26 cellular contexts compared by ENCODE assay signal in the genomic region with DNA sequence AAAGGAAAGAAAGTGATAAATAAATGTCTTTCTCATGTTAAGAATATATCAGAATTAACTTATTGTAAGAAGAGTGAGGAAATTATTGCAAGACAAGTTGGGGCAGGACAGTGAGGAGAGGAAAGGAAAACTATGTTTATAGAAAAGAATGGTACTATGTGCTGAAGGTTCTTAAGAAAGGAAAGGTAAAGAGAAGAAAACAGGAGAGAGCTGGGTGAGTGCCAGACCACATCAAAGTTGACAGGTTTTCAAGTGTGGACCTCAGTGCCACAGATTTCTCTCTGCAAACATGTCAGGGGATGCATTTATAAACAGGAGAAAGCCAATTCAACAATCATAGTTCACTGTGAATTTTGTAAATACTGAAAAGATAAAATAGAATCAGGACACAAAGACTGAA.
DNase-seq lines count a peak whose midpoint lies in the region; ATAC-seq and TF ChIP-seq lines count a peak whose summit lies in the region.
"Had no signal": no experiment of that assay in that cellular context is flagged by ENCODE, and none has a peak within 500 bp of the region (broad histone marks: within the 10 kb centered on the region; RNA-seq: fewer than 3 reads in every experiment).

No MANE protein-coding gene starts in this region.

- no peak overlapping the region for H2AFZ ChIP-seq in PC-3 (ENCODE audit: low read length)

- H3K79me2 ChIP-seq in PC-3 (ENCODE audit: low read length): no peaks in the 10 kb centered on the region

- peaks cover 25% of the 10 kb centered on the region for H3K4me1 ChIP-seq in PC-3 (ENCODE audit: insufficient read depth, low read length)
- no peaks in the 10 kb centered on the region for H3K4me1 ChIP-seq in testis
- H3K4me1 ChIP-seq in gastrocnemius medialis: no peaks in the 10 kb centered on the region

- in situ Hi-C loops in gastrocnemius medialis (cut with MboI; ENCODE audit: low sequenced_read_pairs in 4 of 4): no loop called here

- no peaks in the 10 kb centered on the region for H3K9me3 ChIP-seq in PC-3 (ENCODE audit: low read length)
- H3K9me3 ChIP-seq in testis: no peaks in the 10 kb centered on the region
- no peaks in the 10 kb centered on the region for H3K9me3 ChIP-seq in gastrocnemius medialis
- H3K9me3 ChIP-seq: BE2C had no signal

- no peak for ATAC-seq in PC-3
- ATAC-seq in gastrocnemius medialis: no peak
- ATAC-seq: HCT116 had no signal

- no peak overlapping the region for H3K9ac ChIP-seq in PC-3 (ENCODE audit: low read length)

- CTCF ChIA-PET in PC-3 (lab: Charles Lee): no interaction called here

- POLR2A ChIA-PET in PC-3 (lab: Charles Lee; ENCODE audit: unreplicated experiment): no interaction called here

- intact Hi-C loops in PC-3 (cut with micrococcal nuclease) (no loop called here), testis (cut with DNase I; ENCODE audit: low total_unique reads) (no loop called here), gastrocnemius medialis (cut with DNase I; ENCODE audit: low total_unique reads) (no loop called here)

- H3K27ac ChIP-seq in PC-3 (ENCODE audit: low read length): no peak overlapping the region
- no peak overlapping the region for H3K27ac ChIP-seq in testis
- H3K27ac ChIP-seq in gastrocnemius medialis: no peak overlapping the region
- H3K27ac ChIP-seq: 22Rv1, HL-60, RWPE1, SK-N-MC had no signal

- DNase-seq in NCI-H1105 treated with DMSO at 0.1 percent for 48 hours (lab: John Stamatoyannopoulos, UW) (peak; percentile 2), NCI-H1105 (lab: John Stamatoyannopoulos, UW) (no peak), PC-3 (peak; percentile 51), epithelial cell of esophagus (ENCODE audit: low read depth) (peak; percentile 59), testis (no peak), RKO (ENCODE audit: low spot score) (no peak), NAMALWA (ENCODE audit: low spot score) (no peak), gastrocnemius medialis (no peak)
- DNase-seq: BE2C; CD8-positive, alpha-beta memory T cell; DMS 273 treated with DMSO at 0.1 percent for 48 hours; Karpas-422; MV-4-11; NCI-H1417; NCI-H1694; NCI-H2029 treated with DMSO at 0.1 percent for 48 hours; NCI-H2171; NCI-H345; NCI-H524 treated with DMSO at 0.1 percent for 48 hours; NCI-H82; SHP77 treated with DMSO at 0.1 percent for 48 hours had no signal

- H4K20me1 ChIP-seq in PC-3 (ENCODE audit: low read length): no peaks in the 10 kb centered on the region

- H3K9me2 ChIP-seq in PC-3 (replicated peaks; ENCODE audit: low read length): no peaks in the 10 kb centered on the region

- no peaks in the 10 kb centered on the region for H3F3A ChIP-seq in PC-3 (ENCODE audit: low read length, unreplicated experiment)

- no TSS peak for BruUV-seq in PC-3 (replicated peaks; lab: Mats Ljungman, UMichigan)

- H3K4me3 ChIP-seq in PC-3 (ENCODE audit: low read length) (no peak overlapping the region), epithelial cell of esophagus (ENCODE audit: low read length) (no peak overlapping the region), testis (no peak overlapping the region), gastrocnemius medialis (no peak overlapping the region)
- H3K4me3 ChIP-seq: SK-N-MC had no signal

- TF ChIP-seq CTCF in PC-3 (conservative IDR thresholded peaks at IDR 0.05; ENCODE audit: low read depth, low read length): no peak
- TF ChIP-seq CTCF in epithelial cell of esophagus (IDR thresholded peaks at IDR 0.05; ENCODE audit: insufficient read depth, low read depth, low read length, missing control alignments): no peak
- TF ChIP-seq CTCF in testis (IDR thresholded peaks at IDR 0.05): no peak
- TF ChIP-seq CTCF in gastrocnemius medialis (IDR thresholded peaks at IDR 0.05 in 4 of 5, conservative IDR thresholded peaks at IDR 0.05 in 1 of 5): no peak

- TF ChIP-seq POLR2A in testis (IDR thresholded peaks at IDR 0.05): no peak
- TF ChIP-seq POLR2A in gastrocnemius medialis (IDR thresholded peaks at IDR 0.05): no peak

- H3K36me3 ChIP-seq in PC-3 (ENCODE audit: low read depth, low read length) (no peaks in the 10 kb centered on the region), testis (ENCODE audit: low read depth, missing control alignments) (no peaks in the 10 kb centered on the region), gastrocnemius medialis (no peaks in the 10 kb centered on the region)
- H3K36me3 ChIP-seq: BE2C had no signal

- H3K4me2 ChIP-seq in PC-3 (ENCODE audit: low read length): no peak overlapping the region

- no peaks in the 10 kb centered on the region for H3K27me3 ChIP-seq in PC-3 (ENCODE audit: low read length)
- no peaks in the 10 kb centered on the region for H3K27me3 ChIP-seq in testis
- H3K27me3 ChIP-seq in gastrocnemius medialis: no peaks in the 10 kb centered on the region
- H3K27me3 ChIP-seq: BE2C had no signal

Comparison
In these comparisons a context has a peak if more than half of its experiments do, and no peak if none do; other contexts are left out.
1. DNase-seq: peak in NCI-H1105 treated with DMSO at 0.1 percent for 48 hours (single experiment), PC-3 (single experiment) and epithelial cell of esophagus (single experiment); none in NCI-H1105 (single experiment), testis (single experiment), RKO (single experiment), NAMALWA (single experiment) and gastrocnemius medialis (0 of 2).